10 cellular contexts compared by ENCODE assay signal in genomic region chr13:26679945-26680516, GRCh38.
DNase-seq lines count a peak whose midpoint lies in the region; ATAC-seq, FAIRE-seq and TF ChIP-seq lines count a peak whose summit lies in the region.
"Had no signal": no experiment of that assay in that cellular context is flagged by ENCODE, and none has a peak within 500 bp of the region (broad histone marks: within the 10 kb centered on the region; RNA-seq: fewer than 3 reads in every experiment).

No MANE protein-coding gene starts in this region.

- no peak overlapping the region for H3K27ac Mint-ChIP-seq in endodermal cell
- no peak overlapping the region for H3K27ac Mint-ChIP-seq in T-cell
- H3K27ac Mint-ChIP-seq: immature natural killer cell had no signal

- H3K4me3 Mint-ChIP-seq in endodermal cell (no peak overlapping the region), T-cell (no peak overlapping the region)
- H3K4me3 Mint-ChIP-seq: immature natural killer cell had no signal

- ATAC-seq in T-cell (replicated peaks in 1 of 4) (no peak), HG03469 (IDR thresholded peaks at IDR 0.05; ENCODE audit: unreplicated experiment) (no peak)

- H3K27ac ChIP-seq in endodermal cell (ENCODE audit: low read depth, low read length) (no peak overlapping the region), kidney (ENCODE audit: low read depth in 2 of 2, low read length in 2 of 2) (no peak overlapping the region)

- H3K36me3 Mint-ChIP-seq in endodermal cell (ENCODE audit: low read depth) (peaks cover 25% of the 10 kb centered on the region), T-cell (no peaks in the 10 kb centered on the region)
- H3K36me3 Mint-ChIP-seq: immature natural killer cell had no signal

- intact Hi-C loops in kidney (cut with DNase I), result no loop called here

- H3K9me3 ChIP-seq in endodermal cell (ENCODE audit: control insufficient read depth, low read length), result no peaks in the 10 kb centered on the region
- H3K9me3 ChIP-seq in kidney (ENCODE audit: control insufficient read depth in 1 of 2, low read length in 2 of 2), result no peaks in the 10 kb centered on the region

- H3K36me3 ChIP-seq in endodermal cell (ENCODE audit: control insufficient read depth, insufficient read depth, low read length) (peaks cover 20% of the 10 kb centered on the region), kidney (ENCODE audit: control insufficient read depth in 1 of 2, insufficient read depth in 2 of 2, low read length in 2 of 2) (peaks cover 0 to 15% of the 10 kb centered on the region in 2 donors)

- CTCF ChIA-PET in T-cell (lab: Charles Lee), result no interaction called here

- H3K4me1 Mint-ChIP-seq in endodermal cell (peaks cover 18% of the 10 kb centered on the region), T-cell (no peaks in the 10 kb centered on the region)
- H3K4me1 Mint-ChIP-seq: immature natural killer cell had no signal

- no peaks in the 10 kb centered on the region for H3K9me3 Mint-ChIP-seq in endodermal cell
- no peaks in the 10 kb centered on the region for H3K9me3 Mint-ChIP-seq in T-cell
- H3K9me3 Mint-ChIP-seq: immature natural killer cell had no signal

- POLR2A ChIA-PET in T-cell (lab: Charles Lee), result no interaction called here

- H3K4me1 ChIP-seq in endodermal cell (ENCODE audit: control insufficient read depth, insufficient read depth, low read length) (no peaks in the 10 kb centered on the region), kidney (ENCODE audit: control insufficient read depth in 1 of 2, insufficient read depth in 1 of 2, low read depth in 1 of 2, low read length in 2 of 2) (no peaks in the 10 kb centered on the region)

- DNase-seq in Daoy (ENCODE audit: low read depth), result peak; percentile 38
- peak; percentile 46 to 93 for DNase-seq in NCI-H524 (lab: John Stamatoyannopoulos, UW)
- peak; percentile 62 for DNase-seq in endodermal cell
- peak; percentile 11 for DNase-seq in midbrain (lab: John Stamatoyannopoulos, UW)
- DNase-seq in T-cell, result no peak
- no peak for DNase-seq in kidney
- no peak for DNase-seq in stimulated activated CD8-positive, alpha-beta memory T cell treated with anti-CD3 and anti-CD28 coated beads, Interleukin-4, amount 100 ng/mL, for 48 hours
- DNase-seq: immature natural killer cell, NCI-H2029 had no signal

- FAIRE-seq in kidney (lab: Jason Lieb, UNC), result no peak

- H3K27me3 Mint-ChIP-seq in endodermal cell (ENCODE audit: insufficient read depth), result no peaks in the 10 kb centered on the region
- peaks cover 21 to 28% of the 10 kb centered on the region in 2 donors for H3K27me3 Mint-ChIP-seq in T-cell

- no peaks in the 10 kb centered on the region for H3K27me3 ChIP-seq in endodermal cell (ENCODE audit: control insufficient read depth, insufficient read depth, low read length, poor library complexity, severe bottlenecking)

- H3K9ac ChIP-seq in endodermal cell (ENCODE audit: extremely low read depth, low read length, poor library complexity, severe bottlenecking) (no peak overlapping the region), kidney (ENCODE audit: low read length in 2 of 2) (no peak overlapping the region)

- WGBS in endodermal cell (ENCODE audit: insufficient coverage in 1 of 2, insufficient read length in 1 of 2), 2 experiments, result 76 to 78% methylated on average over 7 to 11 of the region's 11 CpGs

- TF ChIP-seq CTCF in endodermal cell (conservative IDR thresholded peaks at IDR 0.05) (no peak), kidney (IDR thresholded peaks at IDR 0.05; ENCODE audit: borderline replicate concordance, extremely low read depth, insufficient read depth) (no peak)

- no peak overlapping the region for H3K4me3 ChIP-seq in endodermal cell (ENCODE audit: low read length)
- H3K4me3 ChIP-seq in kidney (ENCODE audit: low read length in 2 of 2), result no peak overlapping the region

Comparison
In these comparisons a context has a peak if more than half of its experiments do, and no peak if none do; other contexts are left out.
1. DNase-seq: peak in Daoy (single experiment), NCI-H524 (2 of 2), endodermal cell (single experiment) and midbrain (single experiment); none in T-cell (0 of 34), kidney (single experiment) and stimulated activated CD8-positive, alpha-beta memory T cell treated with anti-CD3 and anti-CD28 coated beads, Interleukin-4, amount 100 ng/mL, for 48 hours (single experiment).